In genomic region chr22:36714110-36714509, GRCh38 we compare ENCODE assay signal across 11 cellular contexts. TPM values are rescaled to one million over a fixed set of nuclear protein-coding genes. Genes with fewer than 3 reads are reported as not detected.
"Had no signal": no experiment of that assay in that cellular context is flagged by ENCODE, and none has a peak within 500 bp of the region (broad histone marks: within the 10 kb centered on the region; RNA-seq: fewer than 3 reads in every experiment).

No MANE protein-coding gene starts in this region.

- DNase-seq: GM23248, GOT3, H7, IMR-90, Karpas-422 had no signal

- H3K4me2 ChIP-seq: KMS-11 had no signal

- H3K9ac ChIP-seq: GM23248, KMS-11 had no signal

- H2AFZ ChIP-seq: GM23248 had no signal

- H3K27ac ChIP-seq: GM23248, HL-60, KMS-11 had no signal

- H3K4me3 ChIP-seq: GM23248, HAP-1 had no signal

- H3K9me3 ChIP-seq: HAP-1 had no signal

- ATAC-seq: HCT116 had no signal

- H3K4me1 ChIP-seq: HAP-1 had no signal

- H3K36me3 ChIP-seq: HAP-1 had no signal

RNA-seq across cellular contexts. Expression of gene CACNG2, which starts 10.6 kb away (rescaled TPM):
- total RNA-seq: GM23248, H4, H7, HT1080, IMR-90 had no signal
- polyA plus RNA-seq: GM23248, IMR-90 had no signal
